In genomic region chr12:82097438-82097837, GRCh38 we compare ENCODE assay signal across 32 cellular contexts.
"Had no signal": no experiment of that assay in that cellular context is flagged by ENCODE, and none has a peak within 500 bp of the region (broad histone marks: within the 10 kb centered on the region; RNA-seq: fewer than 3 reads in every experiment).

No MANE protein-coding gene starts in this region.

- H3K27me3 Mint-ChIP-seq: activated CD4-positive, alpha-beta memory T cell treated with anti-CD3 and anti-CD28 coated beads for 36 hours had no signal

- FAIRE-seq: TTC549 had no signal

- H3K4me2 ChIP-seq: SK-N-SH had no signal

- H3K27ac ChIP-seq: brain microvascular endothelial cell, Peyer's patch, SJSA1 had no signal

- H3K9me3 ChIP-seq: Peyer's patch, SK-N-SH had no signal

- H3K9me2 ChIP-seq: SK-N-SH had no signal

- H3K27me3 ChIP-seq: brain microvascular endothelial cell, Peyer's patch, SJSA1 had no signal

- H3K27ac Mint-ChIP-seq: activated CD4-positive, alpha-beta memory T cell treated with anti-CD3 and anti-CD28 coated beads for 36 hours; activated naive CD8-positive, alpha-beta T cell treated with anti-CD3 and anti-CD28 coated beads for 36 hours; T-helper 1 cell treated with Interleukin-12 subunit alpha and Interleukin-12 subunit beta and Interleukin-4 antibody, amounts not matched to agents 30 μg/mL and 1 μg/mL, for 36 hours; T-helper 2 cell treated with Interferon-gamma antibody and Interleukin-4, amounts not matched to agents 5 μg/mL and 100 μg/mL, for 36 hours had no signal

- H3K4me3 ChIP-seq: Peyer's patch, SJSA1 had no signal

- H3K4me3 Mint-ChIP-seq: activated CD4-positive, alpha-beta memory T cell treated with anti-CD3 and anti-CD28 coated beads for 36 hours; activated naive CD8-positive, alpha-beta T cell treated with anti-CD3 and anti-CD28 coated beads for 36 hours; activated T-cell treated with anti-CD3 and anti-CD28 coated beads, Interleukin-2, amount 50 U/mL, for 4 hours; T-helper 1 cell treated with Interleukin-12 subunit alpha and Interleukin-12 subunit beta and Interleukin-4 antibody, amounts not matched to agents 30 μg/mL and 1 μg/mL, for 36 hours; T-helper 2 cell treated with Interferon-gamma antibody and Interleukin-4, amounts not matched to agents 5 μg/mL and 100 μg/mL, for 36 hours had no signal

- DNase-seq: activated CD4-positive, alpha-beta memory T cell treated with anti-CD3 and anti-CD28 coated beads for 36 hours; activated CD4-positive, alpha-beta T cell treated with anti-CD3 and anti-CD28 coated beads for 4 hours; activated CD4-positive, alpha-beta T cell treated with anti-CD3 and anti-CD28 coated beads, Interleukin-2, amount 50 U/mL, for 1 hour; activated CD8-positive, alpha-beta memory T cell treated with anti-CD3 and anti-CD28 coated beads, Interleukin-2, amount 50 U/mL, for 4 hours; activated effector memory CD4-positive, alpha-beta T cell treated with Interleukin-2 at 50 U/mL for 16 hours; activated naive CD4-positive, alpha-beta T cell; activated naive CD4-positive, alpha-beta T cell treated with anti-CD3 and anti-CD28 coated beads, Interleukin-2, amount 50 U/mL, for 16 hours; activated naive CD8-positive, alpha-beta T cell treated with anti-CD3 and anti-CD28 coated beads for 36 hours; activated T-cell treated with anti-CD3 and anti-CD28 coated beads for 4 hours; activated T-cell treated with anti-CD3 and anti-CD28 coated beads, Interleukin-2, amount 50 U/mL, for 4 hours; amniotic stem cell; aorta; brain microvascular endothelial cell; central memory CD4-positive, alpha-beta T cell; Karpas-422; NCI-H1105; NCI-H1417 treated with DMSO at 0.1 percent for 48 hours; NCI-H1694; NCI-H1930; NCI-H2081 treated with DMSO at 0.1 percent for 48 hours; NCI-H345; NCI-H524 treated with DMSO at 0.1 percent for 48 hours; PC-3; Peyer's patch; RPMI8226; SHP77 treated with DMSO at 0.1 percent for 48 hours; SK-N-SH had no signal

- ATAC-seq: activated CD4-positive, CD25-positive, alpha-beta regulatory T cell treated with anti-CD3 and anti-CD28 coated beads, Interleukin-2, amount 50 U/mL, for 24 hours; activated T-cell treated with anti-CD3 and anti-CD28 coated beads, Interleukin-2, amount 50 U/mL, for 4 hours; PC-3 had no signal

- H3K9ac ChIP-seq: SK-N-SH had no signal

- H3K4me1 Mint-ChIP-seq: activated naive CD8-positive, alpha-beta T cell treated with anti-CD3 and anti-CD28 coated beads for 36 hours had no signal

- H3K4me1 ChIP-seq: Peyer's patch, SJSA1 had no signal

- H3K36me3 ChIP-seq: brain microvascular endothelial cell, Peyer's patch, SJSA1 had no signal

- H3K36me3 Mint-ChIP-seq: activated CD4-positive, alpha-beta memory T cell treated with anti-CD3 and anti-CD28 coated beads for 36 hours; activated naive CD8-positive, alpha-beta T cell treated with anti-CD3 and anti-CD28 coated beads for 36 hours had no signal

- H3K9me3 Mint-ChIP-seq: activated CD4-positive, alpha-beta memory T cell treated with anti-CD3 and anti-CD28 coated beads for 36 hours; T-helper 1 cell treated with Interleukin-12 subunit alpha and Interleukin-12 subunit beta and Interleukin-4 antibody, amounts not matched to agents 30 μg/mL and 1 μg/mL, for 36 hours; T-helper 2 cell treated with Interferon-gamma antibody and Interleukin-4, amounts not matched to agents 5 μg/mL and 100 μg/mL, for 36 hours had no signal
